Comparison of ENCODE assay signal across 8 cellular contexts in genomic region chr2:24123212-24124002, GRCh38. TPM values are rescaled to one million over a fixed set of nuclear protein-coding genes. Genes with fewer than 3 reads are reported as not detected.
DNase-seq lines count a peak whose midpoint lies in the region; ATAC-seq and TF ChIP-seq lines count a peak whose summit lies in the region.

FAM228B (plus strand) TSS chr2:24123469; CDS start chr2:24124362, 893 bp downstream.
PFN4 (minus strand) TSS chr2:24123334; CDS start chr2:24122535, 799 bp downstream.

- no peaks in the 10 kb centered on the region for H3K9me3 ChIP-seq in subcutaneous abdominal adipose tissue (ENCODE audit: control insufficient read depth in 5 of 5, low read length in 5 of 5)

- peak within 1 kb of the TSS; percentile 93 for H3K27ac Mint-ChIP-seq in neural crest cell (ENCODE audit: unreplicated experiment)

- no peaks in the 10 kb centered on the region for H3K27me3 ChIP-seq in subcutaneous abdominal adipose tissue (ENCODE audit: control insufficient read depth in 5 of 5, insufficient read depth in 4 of 5, low read length in 5 of 5)

- TF ChIP-seq CTCF in fibroblast of villous mesenchyme (IDR thresholded peaks at IDR 0.05; ENCODE audit: insufficient read depth, low read depth, low read length) (no peak), neural crest cell (conservative IDR thresholded peaks at IDR 0.05) (no peak)

- peak within 1 kb of the TSS; percentile 88 for H3K27ac ChIP-seq in subcutaneous abdominal adipose tissue (ENCODE audit: low read depth, low read length)

- H3K4me1 ChIP-seq in subcutaneous abdominal adipose tissue (ENCODE audit: control insufficient read depth in 5 of 5, insufficient read depth in 5 of 5, low read length in 5 of 5), result peaks cover 0 to 26% (median 16%) of the 10 kb centered on the region in 5 donors

- H3K4me3 Mint-ChIP-seq in neural crest cell, result peak within 1 kb of the TSS; percentile 91

- no peaks in the 10 kb centered on the region for H3K27me3 Mint-ChIP-seq in neural crest cell (ENCODE audit: low read depth)

- peaks cover 30% of the 10 kb centered on the region for H3K4me1 Mint-ChIP-seq in neural crest cell

- ATAC-seq in GM21737 (IDR thresholded peaks at IDR 0.05; ENCODE audit: unreplicated experiment), result peak; percentile 92

- H3K9ac ChIP-seq in subcutaneous abdominal adipose tissue (ENCODE audit: low read length in 5 of 5), result peak within 1 kb of the TSS; percentile 80 to 97 (median 89)

- peaks cover 0 to 4% (median 0%) of the 10 kb centered on the region in 5 donors for H3K36me3 ChIP-seq in subcutaneous abdominal adipose tissue (ENCODE audit: control insufficient read depth in 5 of 5, insufficient read depth in 5 of 5, low read length in 5 of 5)

- H3K36me3 Mint-ChIP-seq in neural crest cell (ENCODE audit: low read depth), result peaks cover 3% of the 10 kb centered on the region

- peak; percentile 93 for DNase-seq in Daoy (ENCODE audit: low read depth)
- DNase-seq in KG1 (lab: John Stamatoyannopoulos, UW), result peak; percentile 72
- peak; percentile 70 for DNase-seq in RKO (ENCODE audit: low spot score)
- DNase-seq in activated effector memory CD4-positive, alpha-beta T cell treated with anti-CD3 and anti-CD28 coated beads, Interleukin-2, amount 50 U/mL, for 16 hours, result peak; percentile 83
- DNase-seq in fibroblast of villous mesenchyme (ENCODE audit: low read depth), result peak; percentile 85
- DNase-seq in neural crest cell (ENCODE audit: low read depth, low spot score), result peak; percentile 71

- H3K4me3 ChIP-seq in fibroblast of villous mesenchyme (ENCODE audit: low read depth, low read length) (peak within 1 kb of the TSS; percentile 89), subcutaneous abdominal adipose tissue (ENCODE audit: low read depth in 1 of 5, low read length in 5 of 5) (peak within 1 kb of the TSS; percentile 70 to 94 (median 87))

- H3K9me3 Mint-ChIP-seq in neural crest cell, result no peaks in the 10 kb centered on the region

RNA-seq across cellular contexts. Expression of gene FAM228B, which starts in this region (rescaled TPM):
- total RNA-seq in Daoy (2014; rRNA removed; shearing (Covaris generic)), result 3.7 and 7.0 TPM in 2 replicates
- 8.1 and 14.2 TPM in 2 replicates for total RNA-seq in fibroblast of villous mesenchyme
- 21.0 and 21.3 TPM in 2 replicates for total RNA-seq in neural crest cell

RNA-seq across cellular contexts. Expression of gene PFN4, which starts in this region (rescaled TPM):
- total RNA-seq in Daoy (2014; rRNA removed; shearing (Covaris generic)), result 0.74 and 4.7 TPM in 2 replicates
- 0.43 and 0.64 TPM in 2 replicates for total RNA-seq in fibroblast of villous mesenchyme
- 1.3 and 1.7 TPM in 2 replicates for total RNA-seq in neural crest cell

Comparison
In these comparisons a context has a peak if more than half of its experiments do, and no peak if none do; other contexts are left out.
1. Peak in every context shown above with its lines: DNase-seq, ATAC-seq, H3K4me3 ChIP-seq and H3K27ac ChIP-seq.